ENCODE assay signal across 22 cellular contexts in genomic region chr4:112752061-112752460, GRCh38.
A peak's percentile ranks its signal among the peaks of the same experiment; 100 is the strongest.
DNase-seq lines count a peak whose midpoint lies in the region; ATAC-seq and TF ChIP-seq lines count a peak whose summit lies in the region.
"Had no signal": no experiment of that assay in that cellular context is flagged by ENCODE, and none has a peak within 500 bp of the region (broad histone marks: within the 10 kb centered on the region; RNA-seq: fewer than 3 reads in every experiment).

No MANE protein-coding gene starts in this region.

- peaks cover 49% of the 10 kb centered on the region for H3F3A ChIP-seq in neural progenitor cell (ENCODE audit: low read depth)

- H3K4me1 ChIP-seq in iPS DF 6.9 (ENCODE audit: control insufficient read depth, insufficient read depth, low read length) (no peaks in the 10 kb centered on the region), neural progenitor cell (peaks cover 57% of the 10 kb centered on the region), ascending aorta (no peaks in the 10 kb centered on the region)

- ATAC-seq in activated naive CD8-positive, alpha-beta T cell treated with anti-CD3 and anti-CD28 coated beads, Interleukin-2, amount 50 U/mL, for 24 hours = no peak

- H3K36me3 ChIP-seq in WERI-Rb-1 = no peaks in the 10 kb centered on the region
- H3K36me3 ChIP-seq in iPS DF 6.9 (ENCODE audit: control insufficient read depth, insufficient read depth, low read length) = no peaks in the 10 kb centered on the region
- H3K36me3 ChIP-seq in neural progenitor cell = no peaks in the 10 kb centered on the region
- H3K36me3 ChIP-seq in MG63 = no peaks in the 10 kb centered on the region
- no peaks in the 10 kb centered on the region for H3K36me3 ChIP-seq in ascending aorta

- DNase-seq in activated naive CD8-positive, alpha-beta T cell treated with anti-CD3 and anti-CD28 coated beads for 36 hours = no peak
- DNase-seq in activated naive CD8-positive, alpha-beta T cell treated with anti-CD3 and anti-CD28 coated beads, Interleukin-2, amount 50 U/mL, for 24 hours = no peak
- DNase-seq in WERI-Rb-1 (no peak), iPS DF 6.9 (ENCODE audit: low read depth, low spot score) (no peak), neural progenitor cell (ENCODE audit: low spot score) (peak; percentile 18), GM03348 (ENCODE audit: low spot score) (no peak), MG63 (no peak), ascending aorta (ENCODE audit: low spot score in 2 of 2) (no peak)
- DNase-seq: 8988T; Calu3; CD8-positive, alpha-beta memory T cell; DMS153; GOT3; Karpas-422; NCI-H1417; NCI-H1694 treated with DMSO at 0.1 percent for 48 hours; NCI-H2081 treated with DMSO at 0.1 percent for 48 hours; NCI-H524 treated with DMSO at 0.1 percent for 48 hours; RPMI8226; SIG-M5 had no signal

- peaks cover 9% of the 10 kb centered on the region for H3K4me1 Mint-ChIP-seq in activated naive CD8-positive, alpha-beta T cell treated with anti-CD3 and anti-CD28 coated beads for 36 hours
- H3K4me1 Mint-ChIP-seq in activated naive CD8-positive, alpha-beta T cell treated with anti-CD3 and anti-CD28 coated beads, Interleukin-2, amount 50 U/mL, for 24 hours = no peaks in the 10 kb centered on the region
- peaks cover 30% of the 10 kb centered on the region for H3K4me1 Mint-ChIP-seq in neural progenitor cell
- H3K4me1 Mint-ChIP-seq: CD8-positive, alpha-beta memory T cell had no signal

- peak overlapping the region; percentile 2; the same call in 1 of the 2 replicates for H3K27ac ChIP-seq in WERI-Rb-1
- peak overlapping the region; percentile 55 for H3K27ac ChIP-seq in iPS DF 6.9 (ENCODE audit: low read length)
- peak overlapping the region; percentile 92 for H3K27ac ChIP-seq in neural progenitor cell
- no peak overlapping the region for H3K27ac ChIP-seq in ascending aorta
- H3K27ac ChIP-seq: C4-2B, PC-9 had no signal

- no peaks in the 10 kb centered on the region for H3K9me3 Mint-ChIP-seq in activated naive CD8-positive, alpha-beta T cell treated with anti-CD3 and anti-CD28 coated beads for 36 hours
- H3K9me3 Mint-ChIP-seq in activated naive CD8-positive, alpha-beta T cell treated with anti-CD3 and anti-CD28 coated beads, Interleukin-2, amount 50 U/mL, for 24 hours = no peaks in the 10 kb centered on the region
- H3K9me3 Mint-ChIP-seq in neural progenitor cell = no peaks in the 10 kb centered on the region
- H3K9me3 Mint-ChIP-seq: CD8-positive, alpha-beta memory T cell had no signal

- H3K4me3 Mint-ChIP-seq in activated naive CD8-positive, alpha-beta T cell treated with anti-CD3 and anti-CD28 coated beads for 36 hours = peak overlapping the region; percentile 23
- no peak overlapping the region for H3K4me3 Mint-ChIP-seq in activated naive CD8-positive, alpha-beta T cell treated with anti-CD3 and anti-CD28 coated beads, Interleukin-2, amount 50 U/mL, for 24 hours
- H3K4me3 Mint-ChIP-seq in neural progenitor cell = no peak overlapping the region
- H3K4me3 Mint-ChIP-seq: CD8-positive, alpha-beta memory T cell had no signal

- H3K27me3 ChIP-seq in WERI-Rb-1 (ENCODE audit: insufficient read depth, low read depth, severe bottlenecking) (no peaks in the 10 kb centered on the region), iPS DF 6.9 (ENCODE audit: control insufficient read depth, insufficient read depth, low read length) (no peaks in the 10 kb centered on the region), neural progenitor cell (no peaks in the 10 kb centered on the region), MG63 (no peaks in the 10 kb centered on the region), ascending aorta (no peaks in the 10 kb centered on the region)

- H4K20me1 ChIP-seq in neural progenitor cell (ENCODE audit: low read depth) = no peaks in the 10 kb centered on the region

- peaks cover 12% of the 10 kb centered on the region for H3K27me3 Mint-ChIP-seq in activated naive CD8-positive, alpha-beta T cell treated with anti-CD3 and anti-CD28 coated beads for 36 hours
- peaks cover 15% of the 10 kb centered on the region for H3K27me3 Mint-ChIP-seq in activated naive CD8-positive, alpha-beta T cell treated with anti-CD3 and anti-CD28 coated beads, Interleukin-2, amount 50 U/mL, for 24 hours
- H3K27me3 Mint-ChIP-seq in neural progenitor cell (ENCODE audit: insufficient read depth, low read depth) = peaks cover 8% of the 10 kb centered on the region

- WGBS in iPS DF 6.9 (ENCODE audit: insufficient coverage, insufficient read length) = no CpG with 5 or more reads among the region's 1 CpG

- H3K4me2 ChIP-seq in neural progenitor cell = peak overlapping the region; percentile 48
- H3K4me2 ChIP-seq: PC-9 had no signal

- no peak overlapping the region for H3K27ac Mint-ChIP-seq in activated naive CD8-positive, alpha-beta T cell treated with anti-CD3 and anti-CD28 coated beads for 36 hours
- H3K27ac Mint-ChIP-seq in activated naive CD8-positive, alpha-beta T cell treated with anti-CD3 and anti-CD28 coated beads, Interleukin-2, amount 50 U/mL, for 24 hours = no peak overlapping the region
- H3K27ac Mint-ChIP-seq in neural progenitor cell = no peak overlapping the region
- H3K27ac Mint-ChIP-seq: CD8-positive, alpha-beta memory T cell had no signal

- H2AFZ ChIP-seq in neural progenitor cell (replicated peaks) = no peak overlapping the region
- H2AFZ ChIP-seq: PC-9 had no signal

- no peaks in the 10 kb centered on the region for H3K9me3 ChIP-seq in WERI-Rb-1 (ENCODE audit: severe bottlenecking)
- no peaks in the 10 kb centered on the region for H3K9me3 ChIP-seq in iPS DF 6.9 (ENCODE audit: control insufficient read depth, insufficient read depth, low read length)
- no peaks in the 10 kb centered on the region for H3K9me3 ChIP-seq in neural progenitor cell (ENCODE audit: low read depth)
- H3K9me3 ChIP-seq in MG63 = no peaks in the 10 kb centered on the region
- no peaks in the 10 kb centered on the region for H3K9me3 ChIP-seq in ascending aorta

- TF ChIP-seq CTCF in WERI-Rb-1 (IDR thresholded peaks at IDR 0.05; ENCODE audit: low read depth, low read length) = no peak
- TF ChIP-seq CTCF in neural progenitor cell (IDR thresholded peaks at IDR 0.05) = no peak
- TF ChIP-seq CTCF in ascending aorta (IDR thresholded peaks at IDR 0.05) = no peak

- H3K36me3 Mint-ChIP-seq in activated naive CD8-positive, alpha-beta T cell treated with anti-CD3 and anti-CD28 coated beads for 36 hours = no peaks in the 10 kb centered on the region
- H3K36me3 Mint-ChIP-seq in activated naive CD8-positive, alpha-beta T cell treated with anti-CD3 and anti-CD28 coated beads, Interleukin-2, amount 50 U/mL, for 24 hours (ENCODE audit: low read depth) = no peaks in the 10 kb centered on the region
- no peaks in the 10 kb centered on the region for H3K36me3 Mint-ChIP-seq in neural progenitor cell
- H3K36me3 Mint-ChIP-seq: CD8-positive, alpha-beta memory T cell had no signal

- no peak overlapping the region for H3K9ac ChIP-seq in neural progenitor cell

- H3K4me3 ChIP-seq in WERI-Rb-1 (ENCODE audit: low read depth, low read length) (no peak overlapping the region), iPS DF 6.9 (ENCODE audit: low read length) (no peak overlapping the region), neural progenitor cell (no peak overlapping the region), MG63 (no peak overlapping the region), ascending aorta (no peak overlapping the region)
- H3K4me3 ChIP-seq: PC-9 had no signal

- intact Hi-C loops in ascending aorta (cut with DNase I) = no loop called here

- H3K79me2 ChIP-seq in neural progenitor cell (ENCODE audit: low read depth) = peaks cover 81% of the 10 kb centered on the region

Comparison
In these comparisons a context has a peak if more than half of its experiments do, and no peak if none do; other contexts are left out.
1. H3K27ac ChIP-seq: peak in WERI-Rb-1 (single experiment), iPS DF 6.9 (single experiment) and neural progenitor cell (single experiment); none in ascending aorta (0 of 2).